ENCODE assay signal across 5 cellular contexts in the genomic region with DNA sequence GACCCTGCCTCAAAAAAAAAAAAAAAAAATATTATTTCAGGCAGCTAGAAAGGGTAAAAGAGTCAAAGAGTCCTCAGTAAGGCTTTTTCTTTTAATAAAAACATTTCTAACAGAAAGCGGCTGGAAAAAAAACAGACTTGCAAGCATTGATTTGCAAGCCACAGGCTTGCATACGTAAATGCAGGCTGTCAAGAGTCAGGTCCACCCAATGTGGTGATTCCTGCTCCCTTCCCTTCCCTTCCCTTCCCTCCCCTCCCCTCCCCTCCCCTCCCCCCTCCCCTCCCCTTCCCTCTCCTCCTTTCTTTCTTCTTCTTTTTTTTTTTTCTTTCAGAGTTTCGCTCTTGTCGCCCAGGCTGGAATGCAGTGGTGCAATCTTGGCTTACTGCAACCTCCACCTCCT.
"Had no signal": no experiment of that assay in that cellular context is flagged by ENCODE, and none has a peak within 500 bp of the region (broad histone marks: within the 10 kb centered on the region; RNA-seq: fewer than 3 reads in every experiment).

No MANE protein-coding gene starts in this region.

- H3K27me3 Mint-ChIP-seq: IgD-negative memory B cell had no signal

- H3K4me3 Mint-ChIP-seq: IgD-negative memory B cell had no signal

- H3K4me2 ChIP-seq: KMS-11 had no signal

- H3K27ac Mint-ChIP-seq: IgD-negative memory B cell had no signal

- H3K36me3 Mint-ChIP-seq: IgD-negative memory B cell had no signal

- DNase-seq: GOT3, HCEC 1CT, KBM-7 had no signal

- H3K27ac ChIP-seq: KMS-11 had no signal
